In the genomic region with DNA sequence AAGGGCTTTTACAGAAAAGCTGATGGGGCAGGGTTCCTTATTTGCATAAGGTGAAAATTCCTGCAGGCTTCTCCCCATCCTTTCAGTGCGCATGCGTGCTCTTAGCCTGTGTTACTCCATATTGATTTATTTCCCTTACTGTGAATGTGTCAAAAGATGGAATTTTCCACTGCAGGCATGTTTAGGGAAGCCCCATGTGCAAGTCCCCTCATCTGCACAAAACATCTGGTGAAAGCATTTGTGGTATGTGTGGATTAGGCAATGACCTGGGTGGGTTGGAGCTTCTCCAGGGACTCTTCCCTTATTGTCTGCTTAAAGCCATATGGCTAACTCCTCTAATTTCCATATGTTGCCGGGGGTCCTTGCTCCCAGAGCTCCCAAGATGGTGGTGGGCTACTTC, we compare ENCODE assay signal across 23 cellular contexts.
"Had no signal": no experiment of that assay in that cellular context is flagged by ENCODE, and none has a peak within 500 bp of the region (broad histone marks: within the 10 kb centered on the region; RNA-seq: fewer than 3 reads in every experiment).

No MANE protein-coding gene starts in this region.

- H3K27me3 ChIP-seq: colonic mucosa, gastroesophageal sphincter, right lobe of liver, testis, tibial nerve, upper lobe of right lung had no signal

- H3K27ac ChIP-seq: colonic mucosa, gastroesophageal sphincter, left ventricle myocardium inferior, lower lobe of right lung, parathyroid adenoma, psoas muscle, right lobe of liver, testis, tibial nerve, upper lobe of right lung had no signal

- H3K4me1 ChIP-seq: colonic mucosa, gastroesophageal sphincter, left ventricle myocardium inferior, lower lobe of right lung, parathyroid adenoma, psoas muscle, right lobe of liver, testis, tibial nerve, upper lobe of right lung had no signal

- H3K9me3 Mint-ChIP-seq: nephron progenitor cell; stimulated activated memory B cell treated with anti-CD40 and anti-IgM and Interleukin-4, amounts not matched to agents 10 μg/mL and 1 μg/mL and 100 μg/mL, for 72 hours had no signal

- H3K36me3 ChIP-seq: colonic mucosa, gastroesophageal sphincter, left ventricle myocardium inferior, lower lobe of right lung, right lobe of liver, tibial nerve, upper lobe of right lung had no signal

- H3K4me1 Mint-ChIP-seq: nephron progenitor cell; stimulated activated memory B cell treated with anti-CD40 and anti-IgM and Interleukin-4, amounts not matched to agents 10 μg/mL and 1 μg/mL and 100 μg/mL, for 72 hours had no signal

- H3K9me3 ChIP-seq: colonic mucosa, gastroesophageal sphincter, lower lobe of right lung, psoas muscle, right lobe of liver, testis, tibial nerve, upper lobe of right lung had no signal

- H3K4me3 ChIP-seq: colonic mucosa, gastroesophageal sphincter, left ventricle myocardium inferior, lower lobe of right lung, psoas muscle, right lobe of liver, testis, tibial nerve, upper lobe of right lung had no signal

- H3K27me3 Mint-ChIP-seq: naive thymus-derived CD4-positive, alpha-beta T cell; stimulated activated memory B cell treated with anti-CD40 and anti-IgM and Interleukin-4, amounts not matched to agents 10 μg/mL and 1 μg/mL and 100 μg/mL, for 72 hours; stimulated activated naive CD8-positive, alpha-beta T cell treated with anti-CD3 and anti-CD28 coated beads, Interleukin-15, Interleukin-2, amounts not matched to agents 100 ng/mL and 50 ng/mL, for 24 hours had no signal

- DNase-seq: cerebellar nuclear complex; colonic mucosa; dermis blood vessel endothelial cell; erythroblast; foreskin fibroblast; left cardiac atrium; left ventricle myocardium inferior; lower lobe of right lung; naive thymus-derived CD4-positive, alpha-beta T cell; nephron progenitor cell; psoas muscle; retina; right lobe of liver; stimulated activated CD4-positive, alpha-beta T cell treated with anti-CD3 and anti-CD28 coated beads, Interleukin-15, amount 100 ng/mL, for 24 hours; stimulated activated CD4-positive, alpha-beta T cell treated with anti-CD3 and anti-CD28 coated beads, Interleukin-1b, Interleukin-23, amount 100 ng/mL, for 48 hours; stimulated activated CD4-positive, alpha-beta T cell treated with anti-CD3 and anti-CD28 coated beads, Interleukin-4, amount 100 ng/mL, for 24 hours; testis; upper lobe of right lung had no signal

- ATAC-seq: gastroesophageal sphincter; left cardiac atrium; lower lobe of right lung; naive thymus-derived CD4-positive, alpha-beta T cell; psoas muscle; right lobe of liver; stimulated activated memory B cell treated with anti-CD40 and anti-IgM and Interleukin-4, amounts not matched to agents 10 μg/mL and 1 μg/mL and 100 μg/mL, for 72 hours; upper lobe of right lung had no signal

- H3K4me3 Mint-ChIP-seq: naive thymus-derived CD4-positive, alpha-beta T cell; nephron progenitor cell; stimulated activated memory B cell treated with anti-CD40 and anti-IgM and Interleukin-4, amounts not matched to agents 10 μg/mL and 1 μg/mL and 100 μg/mL, for 72 hours; stimulated activated naive CD8-positive, alpha-beta T cell treated with anti-CD3 and anti-CD28 coated beads, Interleukin-15, Interleukin-2, amounts not matched to agents 100 ng/mL and 50 ng/mL, for 24 hours had no signal

- H3K36me3 Mint-ChIP-seq: naive thymus-derived CD4-positive, alpha-beta T cell; stimulated activated memory B cell treated with anti-CD40 and anti-IgM and Interleukin-4, amounts not matched to agents 10 μg/mL and 1 μg/mL and 100 μg/mL, for 72 hours had no signal

- H3K27ac Mint-ChIP-seq: naive thymus-derived CD4-positive, alpha-beta T cell; nephron progenitor cell; stimulated activated memory B cell treated with anti-CD40 and anti-IgM and Interleukin-4, amounts not matched to agents 10 μg/mL and 1 μg/mL and 100 μg/mL, for 72 hours; stimulated activated naive CD8-positive, alpha-beta T cell treated with anti-CD3 and anti-CD28 coated beads, Interleukin-15, Interleukin-2, amounts not matched to agents 100 ng/mL and 50 ng/mL, for 24 hours had no signal
